1 cellular context compared by ENCODE assay signal in genomic region chr1:23554481-23555224, GRCh38.
A peak's percentile ranks its signal among the peaks of the same experiment; 100 is the strongest.
TF ChIP-seq lines count a peak whose summit lies in the region.

No MANE protein-coding gene starts in this region.

TF ChIP-seq in K562, 482 proteins besides CTCF, POLR2A, EP300 and RAD21 (continued from another document and continues in another):
- TF ChIP-seq, protein P1, sequence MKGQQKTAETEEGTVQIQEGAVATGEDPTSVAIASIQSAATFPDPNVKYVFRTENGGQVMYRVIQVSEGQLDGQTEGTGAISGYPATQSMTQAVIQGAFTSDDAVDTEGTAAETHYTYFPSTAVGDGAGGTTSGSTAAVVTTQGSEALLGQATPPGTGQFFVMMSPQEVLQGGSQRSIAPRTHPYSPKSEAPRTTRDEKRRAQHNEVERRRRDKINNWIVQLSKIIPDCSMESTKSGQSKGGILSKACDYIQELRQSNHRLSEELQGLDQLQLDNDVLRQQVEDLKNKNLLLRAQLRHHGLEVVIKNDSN (CRISPR knock-in tag; IDR thresholded peaks at IDR 0.05): peak; percentile 83
- TF ChIP-seq CEBPZ (IDR thresholded peaks at IDR 0.05; ENCODE audit: borderline replicate concordance, low read depth, low read length): no peak
- TF ChIP-seq ELF2 (CRISPR knock-in tag; IDR thresholded peaks at IDR 0.05): no peak
- no peak for TF ChIP-seq ZBTB12 (CRISPR knock-in tag; IDR thresholded peaks at IDR 0.05)
- no peak for TF ChIP-seq ZNF24 (IDR thresholded peaks at IDR 0.05)
- no peak for TF ChIP-seq SIRT6 (IDR thresholded peaks at IDR 0.05; ENCODE audit: low read depth, low read length)
- no peak for TF ChIP-seq ZNF707 (CRISPR knock-in tag; conservative IDR thresholded peaks at IDR 0.05)
- TF ChIP-seq SMARCA5 (IDR thresholded peaks at IDR 0.05): no peak
- TF ChIP-seq, protein P2, sequence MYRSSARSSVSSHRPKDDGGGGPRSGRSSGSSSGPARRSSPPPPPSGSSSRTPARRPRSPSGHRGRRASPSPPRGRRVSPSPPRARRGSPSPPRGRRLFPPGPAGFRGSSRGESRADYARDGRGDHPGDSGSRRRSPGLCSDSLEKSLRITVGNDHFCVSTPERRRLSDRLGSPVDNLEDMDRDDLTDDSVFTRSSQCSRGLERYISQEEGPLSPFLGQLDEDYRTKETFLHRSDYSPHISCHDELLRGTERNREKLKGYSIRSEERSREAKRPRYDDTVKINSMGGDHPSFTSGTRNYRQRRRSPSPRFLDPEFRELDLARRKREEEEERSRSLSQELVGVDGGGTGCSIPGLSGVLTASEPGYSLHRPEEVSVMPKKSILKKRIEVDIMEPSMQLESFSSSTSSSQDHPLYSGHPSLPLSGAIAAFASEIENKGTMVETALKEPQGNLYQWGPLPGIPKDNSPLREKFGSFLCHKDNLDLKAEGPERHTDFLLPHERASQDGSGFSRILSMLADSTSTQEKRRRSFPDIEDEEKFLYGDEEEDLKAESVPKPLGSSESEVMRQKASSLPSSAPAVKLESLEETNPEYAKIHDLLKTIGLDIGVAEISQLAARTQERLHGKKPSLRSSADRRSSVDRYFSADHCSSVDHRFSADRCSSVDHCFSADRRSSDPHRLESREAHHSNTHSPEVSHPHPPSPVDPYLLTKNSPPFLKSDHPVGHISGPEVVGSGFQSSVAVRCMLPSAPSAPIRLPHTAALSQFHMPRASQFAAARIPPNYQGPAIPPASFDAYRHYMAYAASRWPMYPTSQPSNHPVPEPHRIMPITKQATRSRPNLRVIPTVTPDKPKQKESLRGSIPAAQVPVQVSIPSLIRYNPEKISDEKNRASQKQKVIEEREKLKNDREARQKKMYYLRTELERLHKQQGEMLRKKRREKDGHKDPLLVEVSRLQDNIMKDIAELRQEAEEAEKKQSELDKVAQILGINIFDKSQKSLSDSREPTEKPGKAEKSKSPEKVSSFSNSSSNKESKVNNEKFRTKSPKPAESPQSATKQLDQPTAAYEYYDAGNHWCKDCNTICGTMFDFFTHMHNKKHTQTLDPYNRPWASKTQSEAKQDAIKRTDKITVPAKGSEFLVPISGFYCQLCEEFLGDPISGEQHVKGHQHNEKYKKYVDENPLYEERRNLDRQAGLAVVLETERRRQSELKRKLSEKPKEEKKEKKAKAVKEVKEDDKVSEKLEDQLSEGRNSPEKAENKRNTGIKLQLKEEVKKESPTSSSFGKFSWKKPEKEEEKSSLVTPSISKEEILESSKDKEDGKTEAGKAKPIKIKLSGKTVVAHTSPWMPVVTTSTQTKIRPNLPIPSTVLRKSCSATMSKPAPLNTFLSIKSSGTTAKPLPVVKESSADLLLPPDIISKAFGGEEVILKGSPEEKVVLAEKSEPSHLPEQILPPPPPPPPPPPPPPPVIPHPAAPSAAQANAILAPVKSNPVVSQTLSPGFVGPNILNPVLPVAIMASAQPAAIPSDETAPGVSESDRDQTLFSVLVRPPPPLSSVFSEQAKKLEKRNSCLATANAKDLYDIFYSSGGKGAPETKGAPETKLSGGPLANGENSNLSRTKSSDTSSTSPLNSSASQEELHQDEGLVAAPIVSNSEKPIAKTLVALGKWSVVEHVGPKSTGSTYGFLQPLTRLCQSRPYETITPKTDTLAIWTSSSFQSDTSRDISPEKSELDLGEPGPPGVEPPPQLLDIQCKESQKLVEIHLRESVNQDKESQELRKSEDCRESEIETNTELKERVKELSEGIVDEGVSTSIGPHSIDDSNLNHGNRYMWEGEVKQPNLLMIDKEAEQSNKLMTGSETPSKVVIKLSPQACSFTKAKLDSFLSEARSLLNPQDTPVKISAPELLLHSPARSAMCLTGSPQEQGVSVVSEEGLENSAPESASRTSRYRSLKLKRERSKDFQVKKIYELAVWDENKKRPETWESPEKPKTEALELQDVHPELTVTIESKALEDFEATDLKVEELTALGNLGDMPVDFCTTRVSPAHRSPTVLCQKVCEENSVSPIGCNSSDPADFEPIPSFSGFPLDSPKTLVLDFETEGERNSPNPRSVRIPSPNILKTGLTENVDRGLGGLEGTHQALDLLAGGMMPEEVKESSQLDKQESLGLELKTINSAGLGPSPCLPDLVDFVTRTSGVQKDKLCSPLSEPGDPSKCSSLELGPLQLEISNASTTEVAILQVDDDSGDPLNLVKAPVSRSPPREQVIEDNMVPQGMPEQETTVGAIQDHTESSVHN (IDR thresholded peaks at IDR 0.05; ENCODE audit: borderline replicate concordance in 1 of 2, low read depth in 1 of 2): no peak
- no peak for TF ChIP-seq SAFB (IDR thresholded peaks at IDR 0.05; ENCODE audit: borderline replicate concordance, low read depth, low read length)
- TF ChIP-seq RBM39 (optimal IDR thresholded peaks at IDR 0.05; ENCODE audit: low read depth, low read length): no peak
- TF ChIP-seq CREM (IDR thresholded peaks at IDR 0.05; ENCODE audit: low read depth): peak; percentile 18; the same call in 1 of the 2 replicates
- no peak for TF ChIP-seq TEAD1 (CRISPR knock-in tag; IDR thresholded peaks at IDR 0.05)
- no peak for TF ChIP-seq ZNF277 (CRISPR knock-in tag; IDR thresholded peaks at IDR 0.05; ENCODE audit: borderline replicate concordance)
- TF ChIP-seq MEF2D (tag; conservative IDR thresholded peaks at IDR 0.05; ENCODE audit: low read depth): no peak
- no peak; the same call in 1 of the 2 replicates for TF ChIP-seq BHLHE40 (IDR thresholded peaks at IDR 0.05; ENCODE audit: low read length)
- TF ChIP-seq STAT5A (IDR thresholded peaks at IDR 0.05; ENCODE audit: borderline replicate concordance, low read length): no peak
- TF ChIP-seq ESRRB (CRISPR knock-in tag; IDR thresholded peaks at IDR 0.05; ENCODE audit: borderline replicate concordance): no peak
- no peak for TF ChIP-seq BRCA1 (IDR thresholded peaks at IDR 0.05)
- no peak for TF ChIP-seq BRCA1 (CRISPR knock-in tag; IDR thresholded peaks at IDR 0.05)
- no peak for TF ChIP-seq RREB1 (CRISPR knock-in tag; IDR thresholded peaks at IDR 0.05)
- no peak for TF ChIP-seq CHAMP1 (IDR thresholded peaks at IDR 0.05)
- TF ChIP-seq, protein P3, sequence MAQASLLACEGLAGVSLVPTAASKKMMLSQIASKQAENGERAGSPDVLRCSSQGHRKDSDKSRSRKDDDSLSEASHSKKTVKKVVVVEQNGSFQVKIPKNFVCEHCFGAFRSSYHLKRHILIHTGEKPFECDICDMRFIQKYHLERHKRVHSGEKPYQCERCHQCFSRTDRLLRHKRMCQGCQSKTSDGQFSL (CRISPR knock-in tag; IDR thresholded peaks at IDR 0.05): peak; percentile 87
- TF ChIP-seq, protein P3 (tag; IDR thresholded peaks at IDR 0.05): peak in 1 of 2 experiments; percentile 55; a peak in 2 of 4 replicates
- TF ChIP-seq CBX5 (IDR thresholded peaks at IDR 0.05; ENCODE audit: borderline replicate concordance, low read depth): no peak
